ENCODE assay signal across 27 cellular contexts in the genomic region with DNA sequence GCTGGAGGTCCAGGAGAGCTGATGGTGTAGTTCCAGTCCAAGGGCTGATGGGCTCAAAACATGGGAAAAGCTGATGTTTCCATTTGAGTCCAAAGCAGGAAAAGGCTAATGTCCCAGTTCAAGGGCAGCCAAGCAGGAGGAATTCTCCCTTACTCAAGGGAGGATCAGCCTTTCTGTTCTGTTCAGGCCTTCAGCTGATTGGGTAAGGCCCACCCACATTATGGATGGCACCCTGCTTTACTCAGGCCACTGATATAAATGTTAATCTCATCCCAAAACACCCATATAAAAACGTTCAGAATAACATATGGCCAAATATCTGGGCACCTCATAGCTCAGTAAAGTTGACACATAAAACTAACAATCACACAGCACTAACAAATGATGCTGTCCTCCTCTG.
"Had no signal": no experiment of that assay in that cellular context is flagged by ENCODE, and none has a peak within 500 bp of the region (broad histone marks: within the 10 kb centered on the region; RNA-seq: fewer than 3 reads in every experiment).

No MANE protein-coding gene starts in this region.

- H3K4me3 ChIP-seq: pancreas, psoas muscle, right lobe of liver, sigmoid colon, stomach, thoracic aorta, thyroid gland, tibial nerve, upper lobe of right lung, vagina had no signal

- H3K27me3 ChIP-seq: pancreas, right lobe of liver, sigmoid colon, stomach, thyroid gland, tibial nerve, upper lobe of right lung, vagina had no signal

- DNase-seq: naive thymus-derived CD8-positive, alpha-beta T cell; nephron progenitor cell; nucleus accumbens; pancreas; psoas muscle; right cardiac atrium; right lobe of liver; sigmoid colon; small intestine; stimulated activated CD4-positive, alpha-beta T cell treated with anti-CD3 and anti-CD28 coated beads, Interleukin-15, amount 100 ng/mL, for 24 hours; stimulated activated CD4-positive, alpha-beta T cell treated with anti-CD3 and anti-CD28 coated beads, Interleukin-2, amount 100 ng/mL, for 24 hours; stimulated activated CD4-positive, alpha-beta T cell treated with anti-CD3 and anti-CD28 coated beads, Interleukin-2, amount 100 ng/mL, for 48 hours; stimulated activated CD4-positive, alpha-beta T cell treated with anti-CD3 and anti-CD28 coated beads, Interleukin-4, amount 100 ng/mL, for 24 hours; stimulated activated naive B cell treated with anti-CD40 and anti-IgM and Interleukin-4, amounts not matched to agents 10 μg/mL and 1 μg/mL and 100 μg/mL, for 72 hours; stimulated activated naive CD4-positive, alpha-beta T cell treated with Interleukin-2 at 50 U/mL for 16 hours; stomach; thyroid gland; upper lobe of right lung had no signal

- H3K36me3 ChIP-seq: neutrophil, pancreas, right lobe of liver, sigmoid colon, stomach, thoracic aorta, thyroid gland, tibial nerve, upper lobe of right lung, vagina had no signal

- H3K4me3 Mint-ChIP-seq: naive thymus-derived CD8-positive, alpha-beta T cell; natural killer cell treated with Interleukin-12 subunit alpha and Interleukin-12 subunit beta and Interleukin-15 and Interleukin-18, amount 100 ng/mL, for 72 hours; nephron progenitor cell; neural crest cell; stimulated activated effector memory CD8-positive, alpha-beta T cell treated with anti-CD3 and anti-CD28 coated beads, Interleukin-12 subunit alpha, Interleukin-12 subunit beta, amount 100 ng/mL, for 72 hours; stimulated activated naive B cell treated with anti-CD40 and anti-IgM and Interleukin-4, amounts not matched to agents 10 μg/mL and 1 μg/mL and 100 μg/mL, for 72 hours; stimulated activated naive CD8-positive, alpha-beta T cell treated with anti-CD3 and anti-CD28 coated beads, Interleukin-15, Interleukin-2, amounts not matched to agents 100 ng/mL and 50 ng/mL, for 24 hours; type B pancreatic cell had no signal

- H3K27ac ChIP-seq: neutrophil, pancreas, psoas muscle, right lobe of liver, sigmoid colon, stomach, thoracic aorta, thyroid gland, tibial nerve, upper lobe of right lung, vagina had no signal

- ATAC-seq: naive thymus-derived CD8-positive, alpha-beta T cell; natural killer cell treated with Interleukin-12 subunit alpha and Interleukin-12 subunit beta and Interleukin-15 and Interleukin-18, amount 100 ng/mL, for 72 hours; pancreas; psoas muscle; right cardiac atrium; right lobe of liver; stimulated activated effector memory CD8-positive, alpha-beta T cell treated with anti-CD3 and anti-CD28 coated beads, Interleukin-12 subunit alpha, Interleukin-12 subunit beta, amount 100 ng/mL, for 72 hours; stimulated activated naive B cell treated with anti-CD40 and anti-IgM and Interleukin-4, amounts not matched to agents 10 μg/mL and 1 μg/mL and 100 μg/mL, for 72 hours; upper lobe of right lung had no signal

- H3K27ac Mint-ChIP-seq: nephron progenitor cell; stimulated activated effector memory CD8-positive, alpha-beta T cell treated with anti-CD3 and anti-CD28 coated beads, Interleukin-12 subunit alpha, Interleukin-12 subunit beta, amount 100 ng/mL, for 72 hours; stimulated activated naive B cell treated with anti-CD40 and anti-IgM and Interleukin-4, amounts not matched to agents 10 μg/mL and 1 μg/mL and 100 μg/mL, for 72 hours; stimulated activated naive CD8-positive, alpha-beta T cell treated with anti-CD3 and anti-CD28 coated beads, Interleukin-15, Interleukin-2, amounts not matched to agents 100 ng/mL and 50 ng/mL, for 24 hours; type B pancreatic cell had no signal

- H3K4me1 ChIP-seq: right lobe of liver had no signal

- H3K36me3 Mint-ChIP-seq: naive thymus-derived CD8-positive, alpha-beta T cell; natural killer cell treated with Interleukin-12 subunit alpha and Interleukin-12 subunit beta and Interleukin-15 and Interleukin-18, amount 100 ng/mL, for 72 hours; stimulated activated effector memory CD8-positive, alpha-beta T cell treated with anti-CD3 and anti-CD28 coated beads, Interleukin-12 subunit alpha, Interleukin-12 subunit beta, amount 100 ng/mL, for 72 hours; type B pancreatic cell had no signal

- H3K9me3 Mint-ChIP-seq: natural killer cell treated with Interleukin-12 subunit alpha and Interleukin-12 subunit beta and Interleukin-15 and Interleukin-18, amount 100 ng/mL, for 72 hours; neural crest cell; stimulated activated effector memory CD8-positive, alpha-beta T cell treated with anti-CD3 and anti-CD28 coated beads, Interleukin-12 subunit alpha, Interleukin-12 subunit beta, amount 100 ng/mL, for 72 hours; stimulated activated naive CD8-positive, alpha-beta T cell treated with anti-CD3 and anti-CD28 coated beads, Interleukin-15, Interleukin-2, amounts not matched to agents 100 ng/mL and 50 ng/mL, for 24 hours; type B pancreatic cell had no signal

- H3K9me3 ChIP-seq: neutrophil, pancreas, psoas muscle, right lobe of liver, sigmoid colon, stomach, thoracic aorta, thyroid gland, tibial nerve, upper lobe of right lung, vagina had no signal

- FAIRE-seq: pancreas, small intestine had no signal

- H3K27me3 Mint-ChIP-seq: naive thymus-derived CD8-positive, alpha-beta T cell; stimulated activated naive B cell treated with anti-CD40 and anti-IgM and Interleukin-4, amounts not matched to agents 10 μg/mL and 1 μg/mL and 100 μg/mL, for 72 hours; stimulated activated naive CD8-positive, alpha-beta T cell treated with anti-CD3 and anti-CD28 coated beads, Interleukin-15, Interleukin-2, amounts not matched to agents 100 ng/mL and 50 ng/mL, for 24 hours; type B pancreatic cell had no signal
